10 cellular contexts compared by ENCODE assay signal in genomic region chr1:94866178-94866822, GRCh38. TPM values are rescaled to one million over a fixed set of nuclear protein-coding genes. Genes with fewer than 3 reads are reported as not detected.
A peak's percentile ranks its signal among the peaks of the same experiment; 100 is the strongest.
DNase-seq lines count a peak whose midpoint lies in the region; ATAC-seq and TF ChIP-seq lines count a peak whose summit lies in the region.
"Had no signal": no experiment of that assay in that cellular context is flagged by ENCODE, and none has a peak within 500 bp of the region (broad histone marks: within the 10 kb centered on the region; RNA-seq: fewer than 3 reads in every experiment).

No MANE protein-coding gene starts in this region.

- 89 to 90% methylated on average over 4 of the region's 4 CpGs for WGBS in thyroid gland, 2 donors

- POLR2A ChIA-PET in activated CD4-positive, alpha-beta memory T cell treated with anti-CD3 and anti-CD28 coated beads, Interleukin-2, amount 10 ng/mL, durations not matched to agents 7 days and 5 days (lab: Charles Lee), result no interaction called here

- H3K36me3 ChIP-seq in mucosa of stomach (ENCODE audit: control insufficient read depth, insufficient read depth, low read length), result no peaks in the 10 kb centered on the region
- H3K36me3 ChIP-seq in thyroid gland, result no peaks in the 10 kb centered on the region

- no peak overlapping the region for H3K4me3 Mint-ChIP-seq in activated CD4-positive, alpha-beta memory T cell treated with anti-CD3 and anti-CD28 coated beads, Interleukin-2, amount 10 ng/mL, durations not matched to agents 7 days and 5 days
- H3K4me3 Mint-ChIP-seq: activated naive CD4-positive, alpha-beta T cell treated with anti-CD3 and anti-CD28 coated beads, Interleukin-2, amount 50 U/mL, for 24 hours had no signal

- H3K27ac Mint-ChIP-seq in activated CD4-positive, alpha-beta memory T cell treated with anti-CD3 and anti-CD28 coated beads, Interleukin-2, amount 10 ng/mL, durations not matched to agents 7 days and 5 days, result no peak overlapping the region
- H3K27ac Mint-ChIP-seq: activated naive CD4-positive, alpha-beta T cell treated with anti-CD3 and anti-CD28 coated beads, Interleukin-2, amount 50 U/mL, for 24 hours had no signal

- H3K4me3 ChIP-seq in cardiac fibroblast (replicated peaks in 1 of 2; ENCODE audit: low read depth in 2 of 2, low read length in 2 of 2), result no peak overlapping the region
- no peak overlapping the region for H3K4me3 ChIP-seq in mucosa of stomach (ENCODE audit: low read length)
- H3K4me3 ChIP-seq in thyroid gland (replicated peaks in 1 of 3), result no peak overlapping the region

- H3K9me3 ChIP-seq in mucosa of stomach (ENCODE audit: control insufficient read depth, low read length) (no peaks in the 10 kb centered on the region), thyroid gland (no peaks in the 10 kb centered on the region)

- no peak for TF ChIP-seq CTCF in cardiac fibroblast (IDR thresholded peaks at IDR 0.05; ENCODE audit: low read depth, low read length)
- no peak for TF ChIP-seq CTCF in thyroid gland (IDR thresholded peaks at IDR 0.05)

- H3K4me1 ChIP-seq in mucosa of stomach (ENCODE audit: control insufficient read depth, insufficient read depth, low read length) (peaks cover 14% of the 10 kb centered on the region), thyroid gland (peaks cover 24 to 38% of the 10 kb centered on the region in 2 donors)

- H3K9ac ChIP-seq in mucosa of stomach (ENCODE audit: low read length), result peak overlapping the region; percentile 19

- H3K4me1 Mint-ChIP-seq in activated CD4-positive, alpha-beta memory T cell treated with anti-CD3 and anti-CD28 coated beads, Interleukin-2, amount 10 ng/mL, durations not matched to agents 7 days and 5 days, result no peaks in the 10 kb centered on the region
- H3K4me1 Mint-ChIP-seq: activated naive CD4-positive, alpha-beta T cell treated with anti-CD3 and anti-CD28 coated beads, Interleukin-2, amount 50 U/mL, for 24 hours had no signal

- H3K36me3 Mint-ChIP-seq in activated CD4-positive, alpha-beta memory T cell treated with anti-CD3 and anti-CD28 coated beads, Interleukin-2, amount 10 ng/mL, durations not matched to agents 7 days and 5 days (ENCODE audit: low read depth), result no peaks in the 10 kb centered on the region
- H3K36me3 Mint-ChIP-seq: activated naive CD4-positive, alpha-beta T cell treated with anti-CD3 and anti-CD28 coated beads, Interleukin-2, amount 50 U/mL, for 24 hours had no signal

- H3K27me3 Mint-ChIP-seq in activated CD4-positive, alpha-beta memory T cell treated with anti-CD3 and anti-CD28 coated beads, Interleukin-2, amount 10 ng/mL, durations not matched to agents 7 days and 5 days, result peaks cover 2% of the 10 kb centered on the region
- H3K27me3 Mint-ChIP-seq: activated naive CD4-positive, alpha-beta T cell treated with anti-CD3 and anti-CD28 coated beads, Interleukin-2, amount 50 U/mL, for 24 hours had no signal

- ATAC-seq in GM19452 (IDR thresholded peaks at IDR 0.05; ENCODE audit: unreplicated experiment) (no peak), HG03196 (IDR thresholded peaks at IDR 0.05; ENCODE audit: unreplicated experiment) (no peak)

- intact Hi-C loops in thyroid gland (cut with DNase I), result no loop called here

- peak overlapping the region in 2 of 3 donors; percentile 86 to 93 for H3K27ac ChIP-seq in thyroid gland

- H3K27me3 ChIP-seq in mucosa of stomach (ENCODE audit: control insufficient read depth, insufficient read depth, low read length), result no peaks in the 10 kb centered on the region
- no peaks in the 10 kb centered on the region for H3K27me3 ChIP-seq in thyroid gland

- CTCF ChIA-PET in activated CD4-positive, alpha-beta memory T cell treated with anti-CD3 and anti-CD28 coated beads, Interleukin-2, amount 10 ng/mL, durations not matched to agents 7 days and 5 days (lab: Charles Lee), result interaction anchor here (1.1 to 4.6 kb wide), 2 partner anchors 12 to 177 kb away, joined by 4 to 25 read pairs; no protein-coding TSS in a partner anchor

- no peak for TF ChIP-seq POLR2A in thyroid gland (IDR thresholded peaks at IDR 0.05)

- H3K9me3 Mint-ChIP-seq in activated CD4-positive, alpha-beta memory T cell treated with anti-CD3 and anti-CD28 coated beads, Interleukin-2, amount 10 ng/mL, durations not matched to agents 7 days and 5 days, result no peaks in the 10 kb centered on the region
- H3K9me3 Mint-ChIP-seq: activated naive CD4-positive, alpha-beta T cell treated with anti-CD3 and anti-CD28 coated beads, Interleukin-2, amount 50 U/mL, for 24 hours had no signal

- DNase-seq in NCI-H2196 (lab: John Stamatoyannopoulos, UW; ENCODE audit: unreplicated experiment), result peak; percentile 18
- no peak for DNase-seq in NCI-H2196 treated with DMSO at 0.1 percent for 48 hours (lab: John Stamatoyannopoulos, UW; ENCODE audit: unreplicated experiment)
- DNase-seq in cardiac fibroblast (ENCODE audit: low read depth in 2 of 2), result peak; percentile 19 to 48
- DNase-seq in thyroid gland, result no peak
- no peak for DNase-seq in activated CD4-positive, alpha-beta memory T cell treated with anti-CD3 and anti-CD28 coated beads, Interleukin-2, amount 10 ng/mL, durations not matched to agents 7 days and 5 days
- DNase-seq: T1000 had no signal

RNA-seq across cellular contexts. Expression of gene SLC44A3, which starts 46.1 kb away (rescaled TPM):
- 1 to 10 TPM; 4.0 to 6.7 (median 5.4) TPM for total RNA-seq in thyroid gland
- under 1 TPM; 0.25 to 0.35 TPM for total RNA-seq in activated CD4-positive, alpha-beta memory T cell treated with anti-CD3 and anti-CD28 coated beads, Interleukin-2, amount 10 ng/mL, durations not matched to agents 7 days and 5 days

Comparison
In these comparisons a context has a peak if more than half of its experiments do, and no peak if none do; other contexts are left out.
1. DNase-seq: peak in NCI-H2196 (single experiment) and cardiac fibroblast (2 of 2); none in NCI-H2196 treated with DMSO at 0.1 percent for 48 hours (single experiment), thyroid gland (0 of 2) and activated CD4-positive, alpha-beta memory T cell treated with anti-CD3 and anti-CD28 coated beads, Interleukin-2, amount 10 ng/mL, durations not matched to agents 7 days and 5 days (single experiment).